12 cellular contexts compared by ENCODE assay signal in the genomic region with DNA sequence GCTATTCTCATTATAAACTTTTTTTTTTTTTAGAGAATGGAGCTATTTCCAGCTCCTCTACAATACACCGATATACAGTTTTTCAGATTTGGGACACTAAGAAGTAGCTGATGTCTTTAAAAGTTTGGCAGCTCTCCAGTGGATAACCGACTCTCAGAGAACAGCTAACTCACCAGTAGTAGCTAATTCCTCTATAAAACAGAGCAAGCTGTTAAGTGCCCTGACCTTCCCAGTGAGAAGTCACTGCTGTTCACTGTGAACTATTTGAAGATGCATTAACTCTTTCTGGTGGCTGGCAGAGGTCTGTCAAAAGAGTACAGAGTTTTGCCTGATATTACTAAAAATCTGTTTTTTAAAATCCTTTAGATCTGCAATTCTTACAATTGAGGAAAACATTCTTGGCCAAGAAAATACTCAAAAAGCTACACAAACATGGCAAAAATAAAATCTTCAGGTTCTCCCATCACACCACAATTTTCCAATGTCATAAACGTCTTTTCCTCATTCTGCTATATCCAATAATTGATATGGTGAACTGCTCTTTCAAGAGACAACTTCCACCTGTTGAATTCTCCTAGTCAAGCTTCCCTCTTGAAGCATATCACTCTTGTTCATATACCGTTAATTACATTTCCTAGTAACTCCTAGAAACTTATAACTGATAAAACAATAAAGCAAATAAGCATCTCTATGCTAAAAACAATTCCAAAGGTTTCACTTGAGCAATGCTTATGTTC. TPM values are rescaled to one million over a fixed set of nuclear protein-coding genes. Genes with fewer than 3 reads are reported as not detected.
DNase-seq lines count a peak whose midpoint lies in the region; FAIRE-seq and TF ChIP-seq lines count a peak whose summit lies in the region.
"Had no signal": no experiment of that assay in that cellular context is flagged by ENCODE, and none has a peak within 500 bp of the region (broad histone marks: within the 10 kb centered on the region; RNA-seq: fewer than 3 reads in every experiment).

No MANE protein-coding gene starts in this region.

- intact Hi-C loops in posterior vena cava (cut with DNase I) (no loop called here), OCI-LY7 (cut with micrococcal nuclease; ENCODE audit: unreplicated experiment) (no loop called here)

- TF ChIP-seq CTCF in OCI-LY7 (conservative IDR thresholded peaks at IDR 0.05; ENCODE audit: low read length), result no peak

- CTCF ChIA-PET in OCI-LY7 (lab: Charles Lee; ENCODE audit: unreplicated experiment), result interaction anchor here (0.6 kb wide), 1 partner anchor 10 kb away, joined by 3 read pairs; no protein-coding TSS in a partner anchor

- no peaks in the 10 kb centered on the region for H3K36me3 ChIP-seq in SK-N-MC (ENCODE audit: insufficient read depth, low read length)
- H3K36me3 ChIP-seq in OCI-LY7 (ENCODE audit: insufficient read depth, low read length), result peaks cover 7% of the 10 kb centered on the region; the same call in 1 of the 2 replicates
- H3K36me3 ChIP-seq: SJSA1 had no signal

- FAIRE-seq in H54 (lab: Jason Lieb, UNC), result peak; percentile 78

- no peaks in the 10 kb centered on the region for H3K9me2 ChIP-seq in OCI-LY7 (ENCODE audit: insufficient read depth, low read length)

- H3K27ac ChIP-seq in SK-N-MC (peak overlapping the region; percentile 39; the same call in 1 of the 2 replicates), OCI-LY7 (ENCODE audit: low read depth, low read length, poor library complexity, severe bottlenecking) (no peak overlapping the region)
- H3K27ac ChIP-seq: SJSA1 had no signal

- H3K4me3 ChIP-seq in SK-N-MC (peak overlapping the region; percentile 28; the same call in 1 of the 2 replicates), OCI-LY7 (ENCODE audit: low read depth, low read length, poor library complexity, severe bottlenecking) (no peak overlapping the region)
- H3K4me3 ChIP-seq: SJSA1 had no signal

- no peaks in the 10 kb centered on the region for H4K20me1 ChIP-seq in OCI-LY7 (ENCODE audit: insufficient read depth, low read length)

- no TSS peak for BruUV-seq in OCI-LY7 (replicated peaks; lab: Mats Ljungman, UMichigan)

- DNase-seq in H54 (ENCODE audit: insufficient read length, low spot score) (no peak), SK-N-MC (ENCODE audit: low read depth, low spot score) (no peak), globus pallidus (ENCODE audit: low spot score) (peak; percentile 14), pons (ENCODE audit: low spot score) (peak; percentile 55), posterior vena cava (ENCODE audit: low spot score) (no peak), NCI-H2196 (lab: John Stamatoyannopoulos, UW; ENCODE audit: unreplicated experiment) (no peak), OCI-LY7 (ENCODE audit: low spot score) (no peak)
- DNase-seq in stimulated activated CD4-positive, alpha-beta T cell treated with anti-CD3 and anti-CD28 coated beads, Interleukin-2, amount 100 ng/mL, for 48 hours, result no peak
- DNase-seq: activated CD4-positive, alpha-beta T cell treated with anti-CD3 and anti-CD28 coated beads for 36 hours; CD8-positive, alpha-beta T cell; NCI-H510A had no signal

- TF ChIP-seq POLR2A in H54 (IDR thresholded peaks at IDR 0.05; ENCODE audit: low read depth, low read length), result no peak

- POLR2A ChIA-PET in OCI-LY7 (lab: Charles Lee), result interaction anchor here (0.8 to 2.1 kb wide), 5 partner anchors 9 to 36 kb away, joined by 3 to 8 read pairs (median 4); no protein-coding TSS in a partner anchor

- no peak overlapping the region for H3K9ac ChIP-seq in SK-N-MC (ENCODE audit: insufficient read length)

- peaks cover 6% of the 10 kb centered on the region for H3K4me1 ChIP-seq in OCI-LY7 (ENCODE audit: insufficient read depth, low read length, poor library complexity, severe bottlenecking)
- H3K4me1 ChIP-seq: SJSA1 had no signal

- no peak overlapping the region for H2AFZ ChIP-seq in OCI-LY7 (ENCODE audit: low read length)

- peaks cover 4% of the 10 kb centered on the region for H3K79me2 ChIP-seq in OCI-LY7 (ENCODE audit: insufficient read depth, low read depth, low read length)

- no peak overlapping the region for H3K4me2 ChIP-seq in OCI-LY7 (ENCODE audit: low read length)

- H3K9me3 ChIP-seq in SK-N-MC (ENCODE audit: low read depth, low read length) (no peaks in the 10 kb centered on the region), OCI-LY7 (ENCODE audit: low read length) (peaks cover 9% of the 10 kb centered on the region)
- H3K9me3 ChIP-seq: SJSA1 had no signal

RNA-seq across cellular contexts. Expression of gene TBC1D4, which starts 44.2 kb away (rescaled TPM):
- 10 to 100 TPM; 14.9 to 20.3 TPM for total RNA-seq in posterior vena cava
- total RNA-seq in OCI-LY7 (2014; rRNA removed; shearing (Covaris generic)), result 24.3 TPM in 2 replicates
- 21.7 and 22.6 TPM in 2 replicates for total RNA-seq in OCI-LY7 (2022)

Comparison
In these comparisons a context has a peak if more than half of its experiments do, and no peak if none do; other contexts are left out.
1. DNase-seq: peak in globus pallidus (single experiment) and pons (single experiment); none in H54 (single experiment), SK-N-MC (single experiment), posterior vena cava (single experiment), stimulated activated CD4-positive, alpha-beta T cell treated with anti-CD3 and anti-CD28 coated beads, Interleukin-2, amount 100 ng/mL, for 48 hours (0 of 2), NCI-H2196 (single experiment) and OCI-LY7 (single experiment).